In the genomic region with DNA sequence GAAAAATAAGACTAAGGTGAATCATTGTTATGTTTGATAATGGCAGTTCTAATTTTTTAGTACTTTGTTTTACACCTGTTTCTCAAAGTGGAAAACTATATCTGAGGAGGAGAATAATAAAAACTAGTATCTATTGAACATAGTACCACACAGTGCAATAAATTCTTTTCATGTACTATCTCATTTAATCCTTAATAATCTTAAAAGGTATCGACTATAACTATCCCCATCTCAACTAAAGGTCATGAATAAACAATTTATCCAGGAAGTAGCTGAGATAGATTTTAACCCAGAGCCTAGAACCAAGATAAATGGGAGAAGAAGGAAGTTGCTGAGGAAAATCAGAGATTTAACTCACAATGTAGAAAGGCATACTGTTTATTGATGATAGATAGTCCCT, we compare ENCODE assay signal across 9 cellular contexts. TPM values are rescaled to one million over a fixed set of nuclear protein-coding genes. Genes with fewer than 3 reads are reported as not detected.
A peak's percentile ranks its signal among the peaks of the same experiment; 100 is the strongest.
DNase-seq lines count a peak whose midpoint lies in the region; ATAC-seq and TF ChIP-seq lines count a peak whose summit lies in the region.
"Had no signal": no experiment of that assay in that cellular context is flagged by ENCODE, and none has a peak within 500 bp of the region (broad histone marks: within the 10 kb centered on the region; RNA-seq: fewer than 3 reads in every experiment).

No MANE protein-coding gene starts in this region.

- no peak for ATAC-seq in GM23338
- ATAC-seq in foreskin keratinocyte: no peak

- no peaks in the 10 kb centered on the region for H3K27me3 Mint-ChIP-seq in GM23338 (ENCODE audit: insufficient read depth, low read depth, poor library complexity)

- H3F3A ChIP-seq in GM23338 (replicated peaks; ENCODE audit: low read depth): no peaks in the 10 kb centered on the region

- H3K4me1 Mint-ChIP-seq in GM23338: peaks cover 48% of the 10 kb centered on the region

- H4K20me1 ChIP-seq in GM23338 (replicated peaks; ENCODE audit: insufficient read depth) (no peaks in the 10 kb centered on the region; the same call in 1 of the 2 replicates), fibroblast of lung (ENCODE audit: control insufficient read depth, extremely low read depth, insufficient read depth, low read length) (peaks cover 4% of the 10 kb centered on the region)

- DNase-seq in GM23338 (ENCODE audit: low spot score): no peak
- DNase-seq in fibroblast of lung (ENCODE audit: low read depth in 2 of 2): no peak
- DNase-seq in foreskin keratinocyte: no peak
- no peak for DNase-seq in Ammon's horn (ENCODE audit: low spot score)
- no peak for DNase-seq in AML-193 (lab: John Stamatoyannopoulos, UW)
- DNase-seq: H9 had no signal

- peak overlapping the region; percentile 31 for H3K4me3 ChIP-seq in GM23338
- H3K4me3 ChIP-seq in WI38 (ENCODE audit: low read depth, low read length): peak overlapping the region; percentile 99
- H3K4me3 ChIP-seq in fibroblast of lung (replicated peaks in 1 of 4; ENCODE audit: control extremely low read depth in 1 of 4, insufficient read depth in 1 of 4, low read depth in 3 of 4, low read length in 4 of 4): peak overlapping the region; percentile 86 to 95 (median 92)
- H3K4me3 ChIP-seq in skeletal muscle satellite cell (ENCODE audit: low read length): peak overlapping the region; percentile 81

- H3K27ac ChIP-seq in GM23338 (ENCODE audit: low read depth) (no peak overlapping the region), fibroblast of lung (ENCODE audit: insufficient read depth, low read length) (no peak overlapping the region), foreskin keratinocyte (no peak overlapping the region)
- H3K27ac ChIP-seq: prostate gland had no signal

- H3K4me2 ChIP-seq in GM23338: peak overlapping the region; percentile 96
- H3K4me2 ChIP-seq in fibroblast of lung (ENCODE audit: extremely low read depth, insufficient read depth, low read length): peak overlapping the region; percentile 77
- H3K4me2 ChIP-seq in skeletal muscle satellite cell (ENCODE audit: low read length): peak overlapping the region; percentile 88

- TF ChIP-seq CTCF in GM23338 (conservative IDR thresholded peaks at IDR 0.05; ENCODE audit: low read depth in 2 of 2) (no peak), WI38 (IDR thresholded peaks at IDR 0.05; ENCODE audit: low read depth, low read length) (no peak), fibroblast of lung (conservative IDR thresholded peaks at IDR 0.05 in 1 of 2, IDR thresholded peaks at IDR 0.05 in 1 of 2; ENCODE audit: low read depth in 1 of 2, low read length in 2 of 2) (no peak), foreskin keratinocyte (conservative IDR thresholded peaks at IDR 0.05) (no peak)

- H3K9ac ChIP-seq in fibroblast of lung (ENCODE audit: insufficient read depth, low read length) (no peak overlapping the region), skeletal muscle satellite cell (ENCODE audit: low read depth, low read length) (peak overlapping the region; percentile 99)

- H3K9me3 Mint-ChIP-seq in GM23338: no peaks in the 10 kb centered on the region
- H3K9me3 Mint-ChIP-seq: H9 had no signal

- H3K9me3 ChIP-seq in fibroblast of lung (ENCODE audit: control insufficient read depth, insufficient read depth, low read depth, low read length) (no peaks in the 10 kb centered on the region), skeletal muscle satellite cell (replicated peaks; ENCODE audit: low read length) (no peaks in the 10 kb centered on the region)
- H3K9me3 ChIP-seq: prostate gland had no signal

- no peaks in the 10 kb centered on the region for H3K9me2 ChIP-seq in GM23338 (ENCODE audit: insufficient read depth)

- H2AFZ ChIP-seq in GM23338: no peak overlapping the region
- no peak overlapping the region for H2AFZ ChIP-seq in fibroblast of lung (ENCODE audit: low read length)

- H3K4me1 ChIP-seq in GM23338 (ENCODE audit: insufficient read depth): peaks cover 31% of the 10 kb centered on the region
- peaks cover 12% of the 10 kb centered on the region for H3K4me1 ChIP-seq in fibroblast of lung (ENCODE audit: control insufficient read depth, extremely low read depth, insufficient read depth, low read length)
- peaks cover 54% of the 10 kb centered on the region for H3K4me1 ChIP-seq in skeletal muscle satellite cell (ENCODE audit: control insufficient read depth, insufficient read depth, low read length)
- peaks cover 56% of the 10 kb centered on the region for H3K4me1 ChIP-seq in foreskin keratinocyte
- H3K4me1 ChIP-seq: prostate gland had no signal

- H3K36me3 ChIP-seq in GM23338 (ENCODE audit: insufficient read depth): no peaks in the 10 kb centered on the region
- H3K36me3 ChIP-seq in fibroblast of lung (ENCODE audit: control insufficient read depth, insufficient read depth, low read length): no peaks in the 10 kb centered on the region
- H3K36me3 ChIP-seq in skeletal muscle satellite cell (ENCODE audit: insufficient read depth, low read length): no peaks in the 10 kb centered on the region
- H3K36me3 ChIP-seq: prostate gland had no signal

- H3K36me3 Mint-ChIP-seq in GM23338 (ENCODE audit: low read depth): no peaks in the 10 kb centered on the region; the same call in 2 of the 3 replicates

- peak overlapping the region; percentile 40; the same call in 1 of the 3 replicates for H3K4me3 Mint-ChIP-seq in GM23338

- H3K79me2 ChIP-seq in GM23338 (replicated peaks; ENCODE audit: insufficient read depth): peaks cover 70% of the 10 kb centered on the region
- H3K79me2 ChIP-seq in fibroblast of lung (ENCODE audit: control insufficient read depth, insufficient read depth, low read length): peaks cover 73% of the 10 kb centered on the region

- no peak overlapping the region for H3K27ac Mint-ChIP-seq in GM23338
- H3K27ac Mint-ChIP-seq: H9 had no signal

- H3K27me3 ChIP-seq in GM23338 (ENCODE audit: insufficient read depth) (peaks cover 14% of the 10 kb centered on the region), fibroblast of lung (ENCODE audit: control insufficient read depth, insufficient read depth, low read length) (no peaks in the 10 kb centered on the region), skeletal muscle satellite cell (ENCODE audit: control insufficient read depth, insufficient read depth, low read length) (no peaks in the 10 kb centered on the region), foreskin keratinocyte (no peaks in the 10 kb centered on the region)

TF ChIP-seq in GM23338, 12 proteins besides CTCF, POLR2A, EP300 and RAD21 (continues in another document):
- no peak for TF ChIP-seq POLR2AphosphoS5 (IDR thresholded peaks at IDR 0.05; ENCODE audit: low read depth)
- TF ChIP-seq, protein P1, sequence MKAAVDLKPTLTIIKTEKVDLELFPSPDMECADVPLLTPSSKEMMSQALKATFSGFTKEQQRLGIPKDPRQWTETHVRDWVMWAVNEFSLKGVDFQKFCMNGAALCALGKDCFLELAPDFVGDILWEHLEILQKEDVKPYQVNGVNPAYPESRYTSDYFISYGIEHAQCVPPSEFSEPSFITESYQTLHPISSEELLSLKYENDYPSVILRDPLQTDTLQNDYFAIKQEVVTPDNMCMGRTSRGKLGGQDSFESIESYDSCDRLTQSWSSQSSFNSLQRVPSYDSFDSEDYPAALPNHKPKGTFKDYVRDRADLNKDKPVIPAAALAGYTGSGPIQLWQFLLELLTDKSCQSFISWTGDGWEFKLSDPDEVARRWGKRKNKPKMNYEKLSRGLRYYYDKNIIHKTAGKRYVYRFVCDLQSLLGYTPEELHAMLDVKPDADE (IDR thresholded peaks at IDR 0.05): no peak
- TF ChIP-seq ZNF114 (CRISPR knock-in tag; IDR thresholded peaks at IDR 0.05): no peak
- no peak for TF ChIP-seq STAT1 (IDR thresholded peaks at IDR 0.05; ENCODE audit: unreplicated experiment)
- no peak for TF ChIP-seq CREB1 (CRISPR knock-in tag; IDR thresholded peaks at IDR 0.05; ENCODE audit: low read depth)
- no peak for TF ChIP-seq NANOG (IDR thresholded peaks at IDR 0.05; ENCODE audit: borderline replicate concordance)

RNA-seq across cellular contexts. Expression of a gene that starts 2.5 kb away (rescaled TPM):
- total RNA-seq in GM23338 (2014; rRNA removed; shearing (Covaris generic)): 18.3 and 21.1 TPM in 2 replicates
- polyA plus RNA-seq in GM23338 (2016; fragmentation: Nextera tagmentation; extraction: Ambion mirVana) (17.2 and 24.3 TPM in 2 replicates), fibroblast of lung (32.1 and 39.4 TPM in 2 replicates), foreskin keratinocyte (14.7 and 16.8 TPM in 2 replicates)
- total RNA-seq in fibroblast of lung (48.8 and 52.0 TPM in 2 replicates), foreskin keratinocyte (21.8 and 22.4 TPM in 2 replicates)
- polyA plus RNA-seq in fibroblast of lung (2012): 22.7 and 29.0 TPM in 2 replicates
- polyA minus RNA-seq in fibroblast of lung (ENCODE audit: low replicate concordance): 0.82 and 3.2 TPM in 2 replicates
- 35.2 and 49.1 TPM in 2 replicates for total RNA-seq in skeletal muscle satellite cell (2012; rRNA removed)

RNA-seq across cellular contexts. Expression of a gene that starts 38.1 kb away (rescaled TPM):
- total RNA-seq in GM23338 (2014; rRNA removed; shearing (Covaris generic)): not detected in 2 replicates
- polyA plus RNA-seq in GM23338 (2016; fragmentation: Nextera tagmentation; extraction: Ambion mirVana) (0.34 TPM in 1 of 2 replicates, not detected in the other), fibroblast of lung (0.05 and 0.15 TPM in 2 replicates), foreskin keratinocyte (not detected in 2 replicates)
- total RNA-seq in fibroblast of lung (0.33 TPM in 1 of 2 replicates, not detected in the other), foreskin keratinocyte (not detected in 2 replicates)
- polyA plus RNA-seq in fibroblast of lung (2012): 0.25 and 0.29 TPM in 2 replicates
- not detected in 2 replicates for polyA minus RNA-seq in fibroblast of lung (ENCODE audit: low replicate concordance)
- total RNA-seq in skeletal muscle satellite cell (2012; rRNA removed): not detected in 2 replicates
- total RNA-seq: H9, prostate gland had no signal

Comparison
In these comparisons a context has a peak if more than half of its experiments do, and no peak if none do; other contexts are left out.
1. H3K4me3 ChIP-seq: peak in every context shown above with its lines; median percentile 99 in WI38; 92 in fibroblast of lung; 81 in skeletal muscle satellite cell; 31 in GM23338.